1 cellular context compared by ENCODE assay signal in genomic region chr5:181221792-181222629, GRCh38.
TF ChIP-seq lines count a peak whose summit lies in the region.

No MANE protein-coding gene starts in this region.

TF ChIP-seq in HepG2, 621 proteins besides CTCF, POLR2A, EP300 and RAD21 (continued from another document and continues in another):
- TF ChIP-seq ZNF18 (CRISPR knock-in tag; IDR thresholded peaks at IDR 0.05; ENCODE audit: insufficient replicate concordance) (no peak), RARA (CRISPR knock-in tag; IDR thresholded peaks at IDR 0.05) (no peak), ZNF672 (CRISPR knock-in tag; IDR thresholded peaks at IDR 0.05) (peak; percentile 59; the same call in 1 of the 2 replicates), ZNF33B (CRISPR knock-in tag; IDR thresholded peaks at IDR 0.05) (peak; percentile 31; the same call in 1 of the 2 replicates), ZNF782 (CRISPR knock-in tag; IDR thresholded peaks at IDR 0.05; ENCODE audit: borderline replicate concordance) (peak; percentile 56; the same call in 1 of the 2 replicates), ZNF264 (CRISPR knock-in tag; IDR thresholded peaks at IDR 0.05) (peak; percentile 72), KLF11 (CRISPR knock-in tag; IDR thresholded peaks at IDR 0.05) (no peak; the same call in 1 of the 2 replicates), HOXA7 (CRISPR knock-in tag; IDR thresholded peaks at IDR 0.05) (no peak), POLR2AphosphoS2 (IDR thresholded peaks at IDR 0.05; ENCODE audit: low read depth, low read length) (no peak), CEBPG (CRISPR knock-in tag; IDR thresholded peaks at IDR 0.05) (peak; percentile 51), CREB1 (IDR thresholded peaks at IDR 0.05) (no peak), CREB1 (CRISPR knock-in tag; IDR thresholded peaks at IDR 0.05) (no peak), ISL2 (CRISPR knock-in tag; IDR thresholded peaks at IDR 0.05) (peak; percentile 70), REXO4 (CRISPR knock-in tag; IDR thresholded peaks at IDR 0.05; ENCODE audit: borderline replicate concordance) (no peak; the same call in 1 of the 2 replicates), HIVEP1 (CRISPR knock-in tag; IDR thresholded peaks at IDR 0.05) (peak; percentile 56), SCMH1 (CRISPR knock-in tag; IDR thresholded peaks at IDR 0.05; ENCODE audit: borderline replicate concordance) (no peak), SOX6 (IDR thresholded peaks at IDR 0.05) (no peak), SOX6 (CRISPR knock-in tag; IDR thresholded peaks at IDR 0.05) (peak; percentile 54; the same call in 1 of the 2 replicates), IKZF4 (CRISPR knock-in tag; IDR thresholded peaks at IDR 0.05; ENCODE audit: borderline replicate concordance, low read depth, not compliant biosample characterization) (no peak), SP140L (CRISPR knock-in tag; IDR thresholded peaks at IDR 0.05; ENCODE audit: borderline replicate concordance) (no peak), MBD4 (IDR thresholded peaks at IDR 0.05; ENCODE audit: borderline replicate concordance, low read length) (no peak), NPAS2 (CRISPR knock-in tag; IDR thresholded peaks at IDR 0.05; ENCODE audit: borderline replicate concordance) (no peak), ZNF674 (CRISPR knock-in tag; IDR thresholded peaks at IDR 0.05; ENCODE audit: low read depth) (no peak), CSRNP1 (CRISPR knock-in tag; IDR thresholded peaks at IDR 0.05) (0 out of 2 replicates have a peak, but pooled peaks have one; percentile 1), ZNF75D (CRISPR knock-in tag; IDR thresholded peaks at IDR 0.05; ENCODE audit: borderline replicate concordance) (no peak), ZNF431 (CRISPR knock-in tag; IDR thresholded peaks at IDR 0.05; ENCODE audit: borderline replicate concordance, low read depth) (peak; percentile 78; the same call in 1 of the 2 replicates), ZNF501 (CRISPR knock-in tag; IDR thresholded peaks at IDR 0.05) (peak; percentile 89), ERF (CRISPR knock-in tag; IDR thresholded peaks at IDR 0.05) (no peak), NRL (CRISPR knock-in tag; IDR thresholded peaks at IDR 0.05; ENCODE audit: borderline replicate concordance) (peak; percentile 88; the same call in 1 of the 2 replicates)
- TF ChIP-seq, protein P1, sequence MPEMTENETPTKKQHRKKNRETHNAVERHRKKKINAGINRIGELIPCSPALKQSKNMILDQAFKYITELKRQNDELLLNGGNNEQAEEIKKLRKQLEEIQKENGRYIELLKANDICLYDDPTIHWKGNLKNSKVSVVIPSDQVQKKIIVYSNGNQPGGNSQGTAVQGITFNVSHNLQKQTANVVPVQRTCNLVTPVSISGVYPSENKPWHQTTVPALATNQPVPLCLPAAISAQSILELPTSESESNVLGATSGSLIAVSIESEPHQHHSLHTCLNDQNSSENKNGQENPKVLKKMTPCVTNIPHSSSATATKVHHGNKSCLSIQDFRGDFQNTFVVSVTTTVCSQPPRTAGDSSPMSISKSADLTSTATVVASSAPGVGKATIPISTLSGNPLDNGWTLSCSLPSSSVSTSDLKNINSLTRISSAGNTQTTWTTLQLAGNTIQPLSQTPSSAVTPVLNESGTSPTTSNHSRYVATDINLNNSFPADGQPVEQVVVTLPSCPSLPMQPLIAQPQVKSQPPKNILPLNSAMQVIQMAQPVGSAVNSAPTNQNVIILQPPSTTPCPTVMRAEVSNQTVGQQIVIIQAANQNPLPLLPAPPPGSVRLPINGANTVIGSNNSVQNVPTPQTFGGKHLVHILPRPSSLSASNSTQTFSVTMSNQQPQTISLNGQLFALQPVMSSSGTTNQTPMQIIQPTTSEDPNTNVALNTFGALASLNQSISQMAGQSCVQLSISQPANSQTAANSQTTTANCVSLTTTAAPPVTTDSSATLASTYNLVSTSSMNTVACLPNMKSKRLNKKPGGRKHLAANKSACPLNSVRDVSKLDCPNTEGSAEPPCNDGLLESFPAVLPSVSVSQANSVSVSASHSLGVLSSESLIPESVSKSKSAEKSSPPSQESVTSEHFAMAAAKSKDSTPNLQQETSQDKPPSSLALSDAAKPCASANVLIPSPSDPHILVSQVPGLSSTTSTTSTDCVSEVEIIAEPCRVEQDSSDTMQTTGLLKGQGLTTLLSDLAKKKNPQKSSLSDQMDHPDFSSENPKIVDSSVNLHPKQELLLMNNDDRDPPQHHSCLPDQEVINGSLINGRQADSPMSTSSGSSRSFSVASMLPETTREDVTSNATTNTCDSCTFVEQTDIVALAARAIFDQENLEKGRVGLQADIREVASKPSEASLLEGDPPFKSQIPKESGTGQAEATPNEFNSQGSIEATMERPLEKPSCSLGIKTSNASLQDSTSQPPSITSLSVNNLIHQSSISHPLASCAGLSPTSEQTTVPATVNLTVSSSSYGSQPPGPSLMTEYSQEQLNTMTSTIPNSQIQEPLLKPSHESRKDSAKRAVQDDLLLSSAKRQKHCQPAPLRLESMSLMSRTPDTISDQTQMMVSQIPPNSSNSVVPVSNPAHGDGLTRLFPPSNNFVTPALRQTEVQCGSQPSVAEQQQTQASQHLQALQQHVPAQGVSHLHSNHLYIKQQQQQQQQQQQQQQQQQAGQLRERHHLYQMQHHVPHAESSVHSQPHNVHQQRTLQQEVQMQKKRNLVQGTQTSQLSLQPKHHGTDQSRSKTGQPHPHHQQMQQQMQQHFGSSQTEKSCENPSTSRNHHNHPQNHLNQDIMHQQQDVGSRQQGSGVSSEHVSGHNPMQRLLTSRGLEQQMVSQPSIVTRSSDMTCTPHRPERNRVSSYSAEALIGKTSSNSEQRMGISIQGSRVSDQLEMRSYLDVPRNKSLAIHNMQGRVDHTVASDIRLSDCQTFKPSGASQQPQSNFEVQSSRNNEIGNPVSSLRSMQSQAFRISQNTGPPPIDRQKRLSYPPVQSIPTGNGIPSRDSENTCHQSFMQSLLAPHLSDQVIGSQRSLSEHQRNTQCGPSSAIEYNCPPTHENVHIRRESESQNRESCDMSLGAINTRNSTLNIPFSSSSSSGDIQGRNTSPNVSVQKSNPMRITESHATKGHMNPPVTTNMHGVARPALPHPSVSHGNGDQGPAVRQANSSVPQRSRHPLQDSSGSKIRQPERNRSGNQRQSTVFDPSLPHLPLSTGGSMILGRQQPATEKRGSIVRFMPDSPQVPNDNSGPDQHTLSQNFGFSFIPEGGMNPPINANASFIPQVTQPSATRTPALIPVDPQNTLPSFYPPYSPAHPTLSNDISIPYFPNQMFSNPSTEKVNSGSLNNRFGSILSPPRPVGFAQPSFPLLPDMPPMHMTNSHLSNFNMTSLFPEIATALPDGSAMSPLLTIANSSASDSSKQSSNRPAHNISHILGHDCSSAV (CRISPR knock-in tag; IDR thresholded peaks at IDR 0.05; ENCODE audit: borderline replicate concordance) = 0 out of 2 replicates have a peak, but pooled peaks have one; percentile 57
- TF ChIP-seq, protein P2, sequence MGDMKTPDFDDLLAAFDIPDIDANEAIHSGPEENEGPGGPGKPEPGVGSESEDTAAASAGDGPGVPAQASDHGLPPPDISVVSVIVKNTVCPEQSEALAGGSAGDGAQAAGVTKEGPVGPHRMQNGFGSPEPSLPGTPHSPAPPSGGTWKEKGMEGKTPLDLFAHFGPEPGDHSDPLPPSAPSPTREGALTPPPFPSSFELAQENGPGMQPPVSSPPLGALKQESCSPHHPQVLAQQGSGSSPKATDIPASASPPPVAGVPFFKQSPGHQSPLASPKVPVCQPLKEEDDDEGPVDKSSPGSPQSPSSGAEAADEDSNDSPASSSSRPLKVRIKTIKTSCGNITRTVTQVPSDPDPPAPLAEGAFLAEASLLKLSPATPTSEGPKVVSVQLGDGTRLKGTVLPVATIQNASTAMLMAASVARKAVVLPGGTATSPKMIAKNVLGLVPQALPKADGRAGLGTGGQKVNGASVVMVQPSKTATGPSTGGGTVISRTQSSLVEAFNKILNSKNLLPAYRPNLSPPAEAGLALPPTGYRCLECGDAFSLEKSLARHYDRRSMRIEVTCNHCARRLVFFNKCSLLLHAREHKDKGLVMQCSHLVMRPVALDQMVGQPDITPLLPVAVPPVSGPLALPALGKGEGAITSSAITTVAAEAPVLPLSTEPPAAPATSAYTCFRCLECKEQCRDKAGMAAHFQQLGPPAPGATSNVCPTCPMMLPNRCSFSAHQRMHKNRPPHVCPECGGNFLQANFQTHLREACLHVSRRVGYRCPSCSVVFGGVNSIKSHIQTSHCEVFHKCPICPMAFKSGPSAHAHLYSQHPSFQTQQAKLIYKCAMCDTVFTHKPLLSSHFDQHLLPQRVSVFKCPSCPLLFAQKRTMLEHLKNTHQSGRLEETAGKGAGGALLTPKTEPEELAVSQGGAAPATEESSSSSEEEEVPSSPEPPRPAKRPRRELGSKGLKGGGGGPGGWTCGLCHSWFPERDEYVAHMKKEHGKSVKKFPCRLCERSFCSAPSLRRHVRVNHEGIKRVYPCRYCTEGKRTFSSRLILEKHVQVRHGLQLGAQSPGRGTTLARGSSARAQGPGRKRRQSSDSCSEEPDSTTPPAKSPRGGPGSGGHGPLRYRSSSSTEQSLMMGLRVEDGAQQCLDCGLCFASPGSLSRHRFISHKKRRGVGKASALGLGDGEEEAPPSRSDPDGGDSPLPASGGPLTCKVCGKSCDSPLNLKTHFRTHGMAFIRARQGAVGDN (CRISPR knock-in tag; IDR thresholded peaks at IDR 0.05) = peak; percentile 83; the same call in 1 of the 2 replicates
- TF ChIP-seq, protein P3, sequence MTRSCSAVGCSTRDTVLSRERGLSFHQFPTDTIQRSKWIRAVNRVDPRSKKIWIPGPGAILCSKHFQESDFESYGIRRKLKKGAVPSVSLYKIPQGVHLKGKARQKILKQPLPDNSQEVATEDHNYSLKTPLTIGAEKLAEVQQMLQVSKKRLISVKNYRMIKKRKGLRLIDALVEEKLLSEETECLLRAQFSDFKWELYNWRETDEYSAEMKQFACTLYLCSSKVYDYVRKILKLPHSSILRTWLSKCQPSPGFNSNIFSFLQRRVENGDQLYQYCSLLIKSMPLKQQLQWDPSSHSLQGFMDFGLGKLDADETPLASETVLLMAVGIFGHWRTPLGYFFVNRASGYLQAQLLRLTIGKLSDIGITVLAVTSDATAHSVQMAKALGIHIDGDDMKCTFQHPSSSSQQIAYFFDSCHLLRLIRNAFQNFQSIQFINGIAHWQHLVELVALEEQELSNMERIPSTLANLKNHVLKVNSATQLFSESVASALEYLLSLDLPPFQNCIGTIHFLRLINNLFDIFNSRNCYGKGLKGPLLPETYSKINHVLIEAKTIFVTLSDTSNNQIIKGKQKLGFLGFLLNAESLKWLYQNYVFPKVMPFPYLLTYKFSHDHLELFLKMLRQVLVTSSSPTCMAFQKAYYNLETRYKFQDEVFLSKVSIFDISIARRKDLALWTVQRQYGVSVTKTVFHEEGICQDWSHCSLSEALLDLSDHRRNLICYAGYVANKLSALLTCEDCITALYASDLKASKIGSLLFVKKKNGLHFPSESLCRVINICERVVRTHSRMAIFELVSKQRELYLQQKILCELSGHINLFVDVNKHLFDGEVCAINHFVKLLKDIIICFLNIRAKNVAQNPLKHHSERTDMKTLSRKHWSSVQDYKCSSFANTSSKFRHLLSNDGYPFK (CRISPR knock-in tag; IDR thresholded peaks at IDR 0.05; ENCODE audit: borderline replicate concordance) = peak; percentile 20; the same call in 1 of the 2 replicates
- TF ChIP-seq, protein P4, sequence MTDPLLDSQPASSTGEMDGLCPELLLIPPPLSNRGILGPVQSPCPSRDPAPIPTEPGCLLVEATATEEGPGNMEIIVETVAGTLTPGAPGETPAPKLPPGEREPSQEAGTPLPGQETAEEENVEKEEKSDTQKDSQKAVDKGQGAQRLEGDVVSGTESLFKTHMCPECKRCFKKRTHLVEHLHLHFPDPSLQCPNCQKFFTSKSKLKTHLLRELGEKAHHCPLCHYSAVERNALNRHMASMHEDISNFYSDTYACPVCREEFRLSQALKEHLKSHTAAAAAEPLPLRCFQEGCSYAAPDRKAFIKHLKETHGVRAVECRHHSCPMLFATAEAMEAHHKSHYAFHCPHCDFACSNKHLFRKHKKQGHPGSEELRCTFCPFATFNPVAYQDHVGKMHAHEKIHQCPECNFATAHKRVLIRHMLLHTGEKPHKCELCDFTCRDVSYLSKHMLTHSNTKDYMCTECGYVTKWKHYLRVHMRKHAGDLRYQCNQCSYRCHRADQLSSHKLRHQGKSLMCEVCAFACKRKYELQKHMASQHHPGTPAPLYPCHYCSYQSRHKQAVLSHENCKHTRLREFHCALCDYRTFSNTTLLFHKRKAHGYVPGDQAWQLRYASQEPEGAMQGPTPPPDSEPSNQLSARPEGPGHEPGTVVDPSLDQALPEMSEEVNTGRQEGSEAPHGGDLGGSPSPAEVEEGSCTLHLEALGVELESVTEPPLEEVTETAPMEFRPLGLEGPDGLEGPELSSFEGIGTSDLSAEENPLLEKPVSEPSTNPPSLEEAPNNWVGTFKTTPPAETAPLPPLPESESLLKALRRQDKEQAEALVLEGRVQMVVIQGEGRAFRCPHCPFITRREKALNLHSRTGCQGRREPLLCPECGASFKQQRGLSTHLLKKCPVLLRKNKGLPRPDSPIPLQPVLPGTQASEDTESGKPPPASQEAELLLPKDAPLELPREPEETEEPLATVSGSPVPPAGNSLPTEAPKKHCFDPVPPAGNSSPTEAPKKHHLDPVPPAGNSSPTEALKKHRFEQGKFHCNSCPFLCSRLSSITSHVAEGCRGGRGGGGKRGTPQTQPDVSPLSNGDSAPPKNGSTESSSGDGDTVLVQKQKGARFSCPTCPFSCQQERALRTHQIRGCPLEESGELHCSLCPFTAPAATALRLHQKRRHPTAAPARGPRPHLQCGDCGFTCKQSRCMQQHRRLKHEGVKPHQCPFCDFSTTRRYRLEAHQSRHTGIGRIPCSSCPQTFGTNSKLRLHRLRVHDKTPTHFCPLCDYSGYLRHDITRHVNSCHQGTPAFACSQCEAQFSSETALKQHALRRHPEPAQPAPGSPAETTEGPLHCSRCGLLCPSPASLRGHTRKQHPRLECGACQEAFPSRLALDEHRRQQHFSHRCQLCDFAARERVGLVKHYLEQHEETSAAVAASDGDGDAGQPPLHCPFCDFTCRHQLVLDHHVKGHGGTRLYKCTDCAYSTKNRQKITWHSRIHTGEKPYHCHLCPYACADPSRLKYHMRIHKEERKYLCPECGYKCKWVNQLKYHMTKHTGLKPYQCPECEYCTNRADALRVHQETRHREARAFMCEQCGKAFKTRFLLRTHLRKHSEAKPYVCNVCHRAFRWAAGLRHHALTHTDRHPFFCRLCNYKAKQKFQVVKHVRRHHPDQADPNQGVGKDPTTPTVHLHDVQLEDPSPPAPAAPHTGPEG (CRISPR knock-in tag; IDR thresholded peaks at IDR 0.05) = 0 out of 2 replicates have a peak, but pooled peaks have one; percentile 70
